Comparison of ENCODE assay signal across 31 cellular contexts in genomic region chr12:88339966-88340365, GRCh38.
DNase-seq lines count a peak whose midpoint lies in the region; ATAC-seq, FAIRE-seq and TF ChIP-seq lines count a peak whose summit lies in the region.
"Had no signal": no experiment of that assay in that cellular context is flagged by ENCODE, and none has a peak within 500 bp of the region (broad histone marks: within the 10 kb centered on the region; RNA-seq: fewer than 3 reads in every experiment).

No MANE protein-coding gene starts in this region.

- TF ChIP-seq CTCF in HFFc6 (IDR thresholded peaks at IDR 0.05): no peak
- TF ChIP-seq CTCF in mammary epithelial cell (conservative IDR thresholded peaks at IDR 0.05 in 1 of 2, IDR thresholded peaks at IDR 0.05 in 1 of 2; ENCODE audit: extremely low read depth in 1 of 2, insufficient read depth in 1 of 2, low read depth in 1 of 2, low read length in 2 of 2): no peak
- no peak for TF ChIP-seq CTCF in foreskin keratinocyte (conservative IDR thresholded peaks at IDR 0.05)
- no peak for TF ChIP-seq CTCF in tibial nerve (IDR thresholded peaks at IDR 0.05)
- no peak for TF ChIP-seq CTCF in kidney (IDR thresholded peaks at IDR 0.05; ENCODE audit: borderline replicate concordance, extremely low read depth, insufficient read depth)

- peaks cover 4% of the 10 kb centered on the region; the same call in 1 of the 2 replicates for H3K36me3 Mint-ChIP-seq in HFFc6 (ENCODE audit: low read depth)
- H3K36me3 Mint-ChIP-seq: activated naive CD4-positive, alpha-beta T cell treated with anti-CD3 and anti-CD28 coated beads, Interleukin-2, amount 10 ng/mL, durations not matched to agents 7 days and 5 days; CD4-positive, alpha-beta memory T cell; stimulated activated naive B cell treated with anti-CD40 and anti-IgM and Interleukin-4, amounts not matched to agents 10 μg/mL and 1 μg/mL and 100 μg/mL, for 72 hours had no signal

- TF ChIP-seq POLR2A in tibial nerve (IDR thresholded peaks at IDR 0.05) (no peak), erythroblast (IDR thresholded peaks at IDR 0.05; ENCODE audit: low read length) (no peak)

- intact Hi-C loops in mammary epithelial cell (cut with micrococcal nuclease) (no loop called here), kidney (cut with DNase I) (no loop called here)

- H3K4me1 ChIP-seq in mammary epithelial cell (ENCODE audit: insufficient read depth, low read length) (peaks cover 22% of the 10 kb centered on the region), foreskin keratinocyte (peaks cover 26% of the 10 kb centered on the region), tibial nerve (no peaks in the 10 kb centered on the region), kidney (ENCODE audit: control insufficient read depth in 1 of 2, insufficient read depth in 1 of 2, low read depth in 1 of 2, low read length in 2 of 2) (no peaks in the 10 kb centered on the region)
- H3K4me1 ChIP-seq: gastrocnemius medialis, Peyer's patch, SJCRH30, suprapubic skin, upper lobe of right lung had no signal

- H3K36me3 ChIP-seq in mammary epithelial cell (ENCODE audit: insufficient read depth, low read length) (no peaks in the 10 kb centered on the region), tibial nerve (no peaks in the 10 kb centered on the region), kidney (ENCODE audit: control insufficient read depth in 1 of 2, insufficient read depth in 2 of 2, low read length in 2 of 2) (no peaks in the 10 kb centered on the region)
- H3K36me3 ChIP-seq: gastrocnemius medialis, Peyer's patch, SJCRH30, suprapubic skin, upper lobe of right lung had no signal

- peak overlapping the region; percentile 74 for H3K4me2 ChIP-seq in mammary epithelial cell (ENCODE audit: insufficient read depth, low read depth, low read length)

- dilution Hi-C loops in mammary epithelial cell (cut with HindIII; ENCODE audit: low sequenced_read_pairs): no loop called here

- BruUV-seq in mammary epithelial cell (replicated peaks; lab: Mats Ljungman, UMichigan): no TSS peak

- DNase-seq in A172 (ENCODE audit: low spot score): peak; percentile 9
- peak; percentile 13 for DNase-seq in HFFc6
- DNase-seq in mammary epithelial cell: peak; percentile 81
- peak; percentile 25 to 53 for DNase-seq in foreskin keratinocyte
- no peak for DNase-seq in activated CD8-positive, alpha-beta memory T cell treated with anti-CD3 and anti-CD28 coated beads, Interleukin-2, amount 50 U/mL, for 48 hours
- no peak for DNase-seq in tibial nerve (ENCODE audit: low spot score in 2 of 2)
- DNase-seq in kidney: no peak
- DNase-seq in erythroblast (lab: John Stamatoyannopoulos, UW): no peak
- DNase-seq: 8988T; activated CD4-positive, alpha-beta memory T cell treated with anti-CD3 and anti-CD28 coated beads, Interleukin-2, amount 10 ng/mL, durations not matched to agents 7 days and 5 days; activated CD4-positive, alpha-beta T cell treated with anti-CD3 and anti-CD28 coated beads for 1 hour; activated naive CD4-positive, alpha-beta T cell treated with anti-CD3 and anti-CD28 coated beads, Interleukin-2, amount 10 ng/mL, durations not matched to agents 7 days and 5 days; AML-193; amniotic stem cell; CD4-positive, alpha-beta memory T cell; effector CD4-positive, alpha-beta T cell; gastrocnemius medialis; KG1; left colon; NCI-H1436 treated with DMSO at 0.1 percent for 48 hours; NCI-H748 treated with DMSO at 0.1 percent for 48 hours; Peyer's patch; SJCRH30; stimulated activated naive B cell treated with anti-CD40 and anti-IgM and Interleukin-4, amounts not matched to agents 10 μg/mL and 1 μg/mL and 100 μg/mL, for 72 hours; SW 1271; upper lobe of right lung had no signal

- peaks cover 41% of the 10 kb centered on the region for H3K4me1 Mint-ChIP-seq in HFFc6 (ENCODE audit: low read depth)
- H3K4me1 Mint-ChIP-seq: activated CD4-positive, alpha-beta memory T cell treated with anti-CD3 and anti-CD28 coated beads, Interleukin-2, amount 10 ng/mL, durations not matched to agents 7 days and 5 days; activated naive CD4-positive, alpha-beta T cell treated with anti-CD3 and anti-CD28 coated beads, Interleukin-2, amount 10 ng/mL, durations not matched to agents 7 days and 5 days; activated T-helper 17 cell treated with anti-CD3 and anti-CD28 coated beads, Interleukin-2, amount 50 U/mL, for 72 hours; CD4-positive, alpha-beta memory T cell; nephron; stimulated activated naive B cell treated with anti-CD40 and anti-IgM and Interleukin-4, amounts not matched to agents 10 μg/mL and 1 μg/mL and 100 μg/mL, for 72 hours had no signal

- 7% methylated on average over 1 of the region's 1 CpG for WGBS in mammary epithelial cell (ENCODE audit: low coverage, missing lambda C conversion rate)
- 60 to 77% methylated on average over 1 of the region's 1 CpG for WGBS in tibial nerve, 2 donors

- peak overlapping the region; percentile 87 for H3K27ac Mint-ChIP-seq in HFFc6
- H3K27ac Mint-ChIP-seq: activated CD4-positive, alpha-beta memory T cell treated with anti-CD3 and anti-CD28 coated beads, Interleukin-2, amount 10 ng/mL, durations not matched to agents 7 days and 5 days; activated naive CD4-positive, alpha-beta T cell treated with anti-CD3 and anti-CD28 coated beads, Interleukin-2, amount 10 ng/mL, durations not matched to agents 7 days and 5 days; activated T-helper 17 cell treated with anti-CD3 and anti-CD28 coated beads, Interleukin-2, amount 50 U/mL, for 72 hours; CD4-positive, alpha-beta memory T cell; nephron; stimulated activated naive B cell treated with anti-CD40 and anti-IgM and Interleukin-4, amounts not matched to agents 10 μg/mL and 1 μg/mL and 100 μg/mL, for 72 hours had no signal

- H3K9ac ChIP-seq in mammary epithelial cell (ENCODE audit: insufficient read depth, low read length) (no peak overlapping the region), kidney (ENCODE audit: low read length in 2 of 2) (no peak overlapping the region)

- no peaks in the 10 kb centered on the region for H3K9me3 Mint-ChIP-seq in HFFc6
- H3K9me3 Mint-ChIP-seq: activated CD4-positive, alpha-beta memory T cell treated with anti-CD3 and anti-CD28 coated beads, Interleukin-2, amount 10 ng/mL, durations not matched to agents 7 days and 5 days; activated naive CD4-positive, alpha-beta T cell treated with anti-CD3 and anti-CD28 coated beads, Interleukin-2, amount 10 ng/mL, durations not matched to agents 7 days and 5 days; activated T-helper 17 cell treated with anti-CD3 and anti-CD28 coated beads, Interleukin-2, amount 50 U/mL, for 72 hours; nephron had no signal

- no peaks in the 10 kb centered on the region for H3K9me3 ChIP-seq in mammary epithelial cell (replicated peaks; ENCODE audit: insufficient read depth, low read length)
- H3K9me3 ChIP-seq in tibial nerve: no peaks in the 10 kb centered on the region
- no peaks in the 10 kb centered on the region for H3K9me3 ChIP-seq in kidney (ENCODE audit: control insufficient read depth in 1 of 2, low read length in 2 of 2)
- H3K9me3 ChIP-seq: gastrocnemius medialis, Peyer's patch, SJCRH30, suprapubic skin, upper lobe of right lung had no signal

- TF ChIP-seq EP300 in tibial nerve (IDR thresholded peaks at IDR 0.05): no peak

- H3K4me3 Mint-ChIP-seq in HFFc6: peak overlapping the region; percentile 67
- H3K4me3 Mint-ChIP-seq: activated CD4-positive, alpha-beta memory T cell treated with anti-CD3 and anti-CD28 coated beads, Interleukin-2, amount 10 ng/mL, durations not matched to agents 7 days and 5 days; activated naive CD4-positive, alpha-beta T cell treated with anti-CD3 and anti-CD28 coated beads, Interleukin-2, amount 10 ng/mL, durations not matched to agents 7 days and 5 days; activated T-helper 17 cell treated with anti-CD3 and anti-CD28 coated beads, Interleukin-2, amount 50 U/mL, for 72 hours; CD4-positive, alpha-beta memory T cell; nephron; stimulated activated naive B cell treated with anti-CD40 and anti-IgM and Interleukin-4, amounts not matched to agents 10 μg/mL and 1 μg/mL and 100 μg/mL, for 72 hours had no signal

- H3K79me2 ChIP-seq in mammary epithelial cell (ENCODE audit: insufficient read depth, low read length): no peaks in the 10 kb centered on the region

- no peaks in the 10 kb centered on the region for H4K20me1 ChIP-seq in mammary epithelial cell (ENCODE audit: insufficient read depth, low read length)

- H3K27me3 ChIP-seq in mammary epithelial cell (ENCODE audit: insufficient read depth, low read length) (no peaks in the 10 kb centered on the region), foreskin keratinocyte (no peaks in the 10 kb centered on the region), tibial nerve (no peaks in the 10 kb centered on the region)
- H3K27me3 ChIP-seq: gastrocnemius medialis, Peyer's patch, SJCRH30, suprapubic skin, upper lobe of right lung had no signal

- no peak for FAIRE-seq in kidney (lab: Jason Lieb, UNC)
- FAIRE-seq: colon had no signal

- peak overlapping the region; percentile 82 for H3K27ac ChIP-seq in mammary epithelial cell (ENCODE audit: insufficient read depth, low read depth, low read length)
- peak overlapping the region; percentile 85 for H3K27ac ChIP-seq in foreskin keratinocyte
- H3K27ac ChIP-seq in tibial nerve: no peak overlapping the region
- no peak overlapping the region for H3K27ac ChIP-seq in kidney (ENCODE audit: low read depth in 2 of 2, low read length in 2 of 2)
- H3K27ac ChIP-seq: gastrocnemius medialis, Peyer's patch, SJCRH30, suprapubic skin, upper lobe of right lung had no signal

- peak overlapping the region; percentile 52 for H2AFZ ChIP-seq in mammary epithelial cell (ENCODE audit: low read depth, low read length)

- CTCF ChIA-PET in mammary epithelial cell (lab: Charles Lee; ENCODE audit: low non-redundant PET): no interaction called here

- in situ Hi-C loops in mammary epithelial cell (cut with MboI; ENCODE audit: low sequenced_read_pairs in 2 of 2): no loop called here

- no peak overlapping the region for H3K4me3 ChIP-seq in mammary epithelial cell (replicated peaks in 1 of 3; ENCODE audit: insufficient read depth in 1 of 3, low read depth in 2 of 3, low read length in 3 of 3)
- no peak overlapping the region for H3K4me3 ChIP-seq in tibial nerve
- H3K4me3 ChIP-seq in kidney (ENCODE audit: low read length in 2 of 2): no peak overlapping the region
- H3K4me3 ChIP-seq: gastrocnemius medialis, Peyer's patch, SJCRH30, skin epidermis, suprapubic skin, upper lobe of right lung had no signal

- H3K27me3 Mint-ChIP-seq in HFFc6 (ENCODE audit: insufficient read depth): peaks cover 3% of the 10 kb centered on the region; the same call in 1 of the 2 replicates
- H3K27me3 Mint-ChIP-seq: activated CD4-positive, alpha-beta memory T cell treated with anti-CD3 and anti-CD28 coated beads, Interleukin-2, amount 10 ng/mL, durations not matched to agents 7 days and 5 days; activated naive CD4-positive, alpha-beta T cell treated with anti-CD3 and anti-CD28 coated beads, Interleukin-2, amount 10 ng/mL, durations not matched to agents 7 days and 5 days; activated T-helper 17 cell treated with anti-CD3 and anti-CD28 coated beads, Interleukin-2, amount 50 U/mL, for 72 hours; CD4-positive, alpha-beta memory T cell; stimulated activated naive B cell treated with anti-CD40 and anti-IgM and Interleukin-4, amounts not matched to agents 10 μg/mL and 1 μg/mL and 100 μg/mL, for 72 hours had no signal

- ATAC-seq in foreskin keratinocyte: peak; percentile 55
- ATAC-seq: activated T-helper 17 cell treated with anti-CD3 and anti-CD28 coated beads, Interleukin-2, amount 50 U/mL, for 72 hours; gastrocnemius medialis; left colon; stimulated activated naive B cell treated with anti-CD40 and anti-IgM and Interleukin-4, amounts not matched to agents 10 μg/mL and 1 μg/mL and 100 μg/mL, for 72 hours; upper lobe of right lung had no signal

Comparison
In these comparisons a context has a peak if more than half of its experiments do, and no peak if none do; other contexts are left out.
1. DNase-seq: peak in A172 (single experiment), HFFc6 (single experiment), mammary epithelial cell (single experiment) and foreskin keratinocyte (2 of 2); none in activated CD8-positive, alpha-beta memory T cell treated with anti-CD3 and anti-CD28 coated beads, Interleukin-2, amount 50 U/mL, for 48 hours (single experiment), tibial nerve (0 of 2), kidney (single experiment) and erythroblast (0 of 2).
2. H3K27ac ChIP-seq: peak in mammary epithelial cell (single experiment) and foreskin keratinocyte (single experiment); none in tibial nerve (0 of 4) and kidney (0 of 2).